9 cellular contexts compared by ENCODE assay signal in the genomic region with DNA sequence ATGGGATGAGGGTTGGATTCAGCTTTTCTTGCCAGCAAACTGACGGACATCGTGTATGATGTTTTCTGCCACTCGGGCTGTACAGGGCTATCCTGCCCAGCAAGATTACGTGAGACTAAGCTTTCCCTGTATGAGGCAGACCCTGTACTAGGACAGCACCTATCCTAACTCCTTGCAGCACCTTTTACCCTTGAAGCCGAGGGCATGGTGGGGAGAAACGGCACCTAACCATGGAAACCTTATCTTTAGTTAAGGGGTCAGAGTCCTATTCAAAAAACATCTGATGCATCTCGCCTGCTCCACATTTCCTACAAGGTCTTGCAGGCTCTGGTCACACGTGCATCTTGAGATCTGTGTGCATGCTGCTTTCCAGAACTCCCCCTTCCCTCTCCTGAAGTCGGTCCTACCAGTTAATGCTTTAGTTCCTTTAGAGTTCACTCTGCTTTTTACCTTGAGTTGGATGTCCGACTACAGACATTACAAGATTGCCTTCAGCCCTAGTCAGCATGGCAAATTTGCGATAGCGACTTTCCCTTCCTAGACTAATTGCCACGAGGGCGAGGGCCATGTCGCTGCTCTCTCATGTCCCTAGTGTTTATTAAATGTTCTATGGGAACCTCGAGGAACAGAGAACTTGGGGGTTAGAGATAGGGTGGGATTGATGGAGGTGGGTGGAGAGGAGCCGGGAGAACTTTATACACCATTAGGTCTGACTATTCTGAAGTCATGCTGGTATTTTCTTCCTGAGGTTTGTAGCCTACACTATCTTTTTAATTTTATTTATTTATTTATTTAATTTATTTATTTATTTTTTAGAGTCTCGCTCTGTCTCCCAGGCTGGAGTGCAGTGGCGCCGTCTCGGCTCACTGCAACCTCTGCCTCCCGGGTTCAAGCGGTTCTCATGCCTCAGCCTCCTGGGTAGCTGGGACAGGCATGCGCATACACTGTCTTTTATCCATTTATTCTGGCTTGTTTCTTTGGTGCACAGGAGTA. TPM values are rescaled to one million over a fixed set of nuclear protein-coding genes. Genes with fewer than 3 reads are reported as not detected.
DNase-seq lines count a peak whose midpoint lies in the region; ATAC-seq, FAIRE-seq and TF ChIP-seq lines count a peak whose summit lies in the region.
"Had no signal": no experiment of that assay in that cellular context is flagged by ENCODE, and none has a peak within 500 bp of the region (broad histone marks: within the 10 kb centered on the region; RNA-seq: fewer than 3 reads in every experiment).

No MANE protein-coding gene starts in this region.

- H3K79me2 ChIP-seq in Karpas-422 (ENCODE audit: low read length): peaks cover 1% of the 10 kb centered on the region

- no peak for DNase-seq in activated naive CD4-positive, alpha-beta T cell treated with anti-CD3 and anti-CD28 coated beads, Interleukin-2, amount 10 ng/mL, durations not matched to agents 7 days and 5 days
- DNase-seq in activated naive CD4-positive, alpha-beta T cell treated with Interleukin-2 at 50 U/mL for 16 hours: no peak
- DNase-seq in Karpas-422 (peak; percentile 68), small intestine (peak; percentile 59), UCSD-AML1 (lab: John Stamatoyannopoulos, UW; ENCODE audit: unreplicated experiment) (no peak), adrenal gland (no peak)
- DNase-seq in activated CD8-positive, alpha-beta memory T cell treated with anti-CD3 and anti-CD28 coated beads, Interleukin-2, amount 10 ng/mL, durations not matched to agents 7 days and 5 days: no peak
- DNase-seq: right cardiac atrium had no signal

- no peak for TF ChIP-seq POLR2A in adrenal gland (IDR thresholded peaks at IDR 0.05)

- H3K36me3 Mint-ChIP-seq in activated naive CD4-positive, alpha-beta T cell treated with anti-CD3 and anti-CD28 coated beads, Interleukin-2, amount 10 ng/mL, durations not matched to agents 7 days and 5 days: peaks cover 42% of the 10 kb centered on the region
- peaks cover 41% of the 10 kb centered on the region for H3K36me3 Mint-ChIP-seq in activated CD8-positive, alpha-beta memory T cell treated with anti-CD3 and anti-CD28 coated beads, Interleukin-2, amount 10 ng/mL, durations not matched to agents 7 days and 5 days

- H3K27ac Mint-ChIP-seq in activated naive CD4-positive, alpha-beta T cell treated with anti-CD3 and anti-CD28 coated beads, Interleukin-2, amount 10 ng/mL, durations not matched to agents 7 days and 5 days: peak overlapping the region; percentile 29
- peak overlapping the region; percentile 41 for H3K27ac Mint-ChIP-seq in activated CD8-positive, alpha-beta memory T cell treated with anti-CD3 and anti-CD28 coated beads, Interleukin-2, amount 10 ng/mL, durations not matched to agents 7 days and 5 days

- no peaks in the 10 kb centered on the region for H3K9me3 Mint-ChIP-seq in activated naive CD4-positive, alpha-beta T cell treated with anti-CD3 and anti-CD28 coated beads, Interleukin-2, amount 10 ng/mL, durations not matched to agents 7 days and 5 days
- H3K9me3 Mint-ChIP-seq in activated CD8-positive, alpha-beta memory T cell treated with anti-CD3 and anti-CD28 coated beads, Interleukin-2, amount 10 ng/mL, durations not matched to agents 7 days and 5 days (ENCODE audit: low read depth): no peaks in the 10 kb centered on the region

- H3K4me1 ChIP-seq in Karpas-422 (ENCODE audit: low read length) (peaks cover 36% of the 10 kb centered on the region), small intestine (ENCODE audit: control insufficient read depth in 2 of 2, insufficient read depth in 1 of 2, low read depth in 1 of 2, low read length in 1 of 2) (no peaks in the 10 kb centered on the region), adrenal gland (replicated peaks in 1 of 2) (peaks cover 0 to 10% of the 10 kb centered on the region in 2 donors)

- CTCF ChIA-PET in activated naive CD4-positive, alpha-beta T cell treated with anti-CD3 and anti-CD28 coated beads, Interleukin-2, amount 10 ng/mL, durations not matched to agents 7 days and 5 days (lab: Charles Lee): no interaction called here
- CTCF ChIA-PET in activated CD8-positive, alpha-beta memory T cell treated with anti-CD3 and anti-CD28 coated beads, Interleukin-2, amount 10 ng/mL, durations not matched to agents 7 days and 5 days (lab: Charles Lee): no interaction called here

- H3K27me3 Mint-ChIP-seq in activated naive CD4-positive, alpha-beta T cell treated with anti-CD3 and anti-CD28 coated beads, Interleukin-2, amount 10 ng/mL, durations not matched to agents 7 days and 5 days: no peaks in the 10 kb centered on the region
- no peaks in the 10 kb centered on the region for H3K27me3 Mint-ChIP-seq in activated CD8-positive, alpha-beta memory T cell treated with anti-CD3 and anti-CD28 coated beads, Interleukin-2, amount 10 ng/mL, durations not matched to agents 7 days and 5 days

- intact Hi-C loops in adrenal gland (cut with DNase I): no loop called here

- H3K36me3 ChIP-seq in Karpas-422 (ENCODE audit: insufficient read depth, low read length) (peaks cover 37% of the 10 kb centered on the region), small intestine (ENCODE audit: control insufficient read depth in 2 of 2, insufficient read depth in 2 of 2, low read length in 2 of 2) (peaks cover 8 to 12% of the 10 kb centered on the region in 2 donors), adrenal gland (replicated peaks in 1 of 2) (peaks cover 0 to 35% of the 10 kb centered on the region in 2 donors)

- no peak overlapping the region for H2AFZ ChIP-seq in Karpas-422 (ENCODE audit: low read length)

- TF ChIP-seq CTCF in adrenal gland (IDR thresholded peaks at IDR 0.05): no peak

- H3K9me2 ChIP-seq in Karpas-422 (replicated peaks; ENCODE audit: insufficient read depth, low read length): no peaks in the 10 kb centered on the region

- H3K27me3 ChIP-seq in Karpas-422 (ENCODE audit: low read length): no peaks in the 10 kb centered on the region
- H3K27me3 ChIP-seq in small intestine (ENCODE audit: control insufficient read depth in 2 of 2, insufficient read depth in 2 of 2, low read length in 2 of 2): no peaks in the 10 kb centered on the region
- H3K27me3 ChIP-seq in adrenal gland: no peaks in the 10 kb centered on the region

- 39 to 60% (median 51%) methylated on average over 24 of the region's 24 CpGs for WGBS in small intestine, 3 donors
- 69 to 72% (median 70%) methylated on average over 24 of the region's 24 CpGs for WGBS in adrenal gland, 4 donors

- peaks cover 58% of the 10 kb centered on the region for H3K4me1 Mint-ChIP-seq in activated naive CD4-positive, alpha-beta T cell treated with anti-CD3 and anti-CD28 coated beads, Interleukin-2, amount 10 ng/mL, durations not matched to agents 7 days and 5 days
- H3K4me1 Mint-ChIP-seq in activated CD8-positive, alpha-beta memory T cell treated with anti-CD3 and anti-CD28 coated beads, Interleukin-2, amount 10 ng/mL, durations not matched to agents 7 days and 5 days: peaks cover 69% of the 10 kb centered on the region

- H3K9me3 ChIP-seq in Karpas-422 (ENCODE audit: low read length): no peaks in the 10 kb centered on the region
- H3K9me3 ChIP-seq in small intestine (ENCODE audit: control insufficient read depth, low read depth): no peaks in the 10 kb centered on the region
- H3K9me3 ChIP-seq in adrenal gland (replicated peaks in 1 of 3): no peaks in the 10 kb centered on the region

- no peak overlapping the region for H3K4me3 ChIP-seq in Karpas-422 (ENCODE audit: low read length)
- no peak overlapping the region for H3K4me3 ChIP-seq in small intestine (ENCODE audit: low read depth in 1 of 2, low read length in 2 of 2)
- H3K4me3 ChIP-seq in adrenal gland: no peak overlapping the region

- ATAC-seq in activated CD8-positive, alpha-beta memory T cell treated with anti-CD3 and anti-CD28 coated beads, Interleukin-2, amount 10 ng/mL, durations not matched to agents 7 days and 5 days: no peak
- no peak for ATAC-seq in HG03108 (IDR thresholded peaks at IDR 0.05; ENCODE audit: unreplicated experiment)

- peaks cover 22% of the 10 kb centered on the region for H4K20me1 ChIP-seq in Karpas-422 (ENCODE audit: insufficient read depth, low read depth, low read length)

- H3K9ac ChIP-seq in Karpas-422 (ENCODE audit: low read length): peak overlapping the region; percentile 34; the same call in 1 of the 2 replicates

- H3K4me3 Mint-ChIP-seq in activated naive CD4-positive, alpha-beta T cell treated with anti-CD3 and anti-CD28 coated beads, Interleukin-2, amount 10 ng/mL, durations not matched to agents 7 days and 5 days: no peak overlapping the region
- no peak overlapping the region for H3K4me3 Mint-ChIP-seq in activated CD8-positive, alpha-beta memory T cell treated with anti-CD3 and anti-CD28 coated beads, Interleukin-2, amount 10 ng/mL, durations not matched to agents 7 days and 5 days

- no peak for FAIRE-seq in small intestine (lab: Jason Lieb, UNC)

- H3K4me2 ChIP-seq in Karpas-422 (ENCODE audit: low read depth, low read length, poor library complexity, severe bottlenecking): peak overlapping the region; percentile 27

- H3K27ac ChIP-seq in Karpas-422 (ENCODE audit: low read length): no peak overlapping the region
- no peak overlapping the region for H3K27ac ChIP-seq in small intestine (ENCODE audit: low read depth in 1 of 2, low read length in 1 of 2)
- H3K27ac ChIP-seq in adrenal gland: no peak overlapping the region

RNA-seq across cellular contexts. Expression of a gene that starts 6.6 kb away (rescaled TPM):
- 897 and 1,159 TPM in 2 replicates for total RNA-seq in Karpas-422 (2014; rRNA removed; shearing (Covaris generic); ENCODE audit: low replicate concordance)
- 1,000 to 10,000 TPM; 1,047 to 1,473 TPM for total RNA-seq in activated CD8-positive, alpha-beta memory T cell treated with anti-CD3 and anti-CD28 coated beads, Interleukin-2, amount 10 ng/mL, durations not matched to agents 7 days and 5 days
- polyA plus RNA-seq in small intestine (100 to 1,000 TPM; 241 to 577 (median 242) TPM), adrenal gland (1,000 to 10,000 TPM in 1 of 3 donors, 100 to 1,000 TPM in 2; 105 to 1,192 (median 145) TPM)
- total RNA-seq in adrenal gland: 100 to 1,000 TPM in 7 of 8 donors, 10 to 100 TPM in 1; 82.4 to 897 (median 260) TPM

RNA-seq across cellular contexts. Expression of a gene that starts 39.4 kb away (rescaled TPM):
- 19.2 and 19.3 TPM in 2 replicates for total RNA-seq in Karpas-422 (2014; rRNA removed; shearing (Covaris generic); ENCODE audit: low replicate concordance)
- 10 to 100 TPM; 17.2 to 17.8 TPM for total RNA-seq in activated CD8-positive, alpha-beta memory T cell treated with anti-CD3 and anti-CD28 coated beads, Interleukin-2, amount 10 ng/mL, durations not matched to agents 7 days and 5 days
- polyA plus RNA-seq in small intestine (1 to 10 TPM in 2 of 3 donors, under 1 TPM in 1; 0.45 to 5.7 (median 3.2) TPM), adrenal gland (10 to 100 TPM; 11.7 to 20.5 (median 19.6) TPM)
- 10 to 100 TPM in 7 of 8 donors, 1 to 10 TPM in 1; 8.3 to 23.8 (median 12.5) TPM for total RNA-seq in adrenal gland

Comparison
In these comparisons a context has a peak if more than half of its experiments do, and no peak if none do; other contexts are left out.
1. DNase-seq: peak in Karpas-422 (single experiment) and small intestine (single experiment); none in activated naive CD4-positive, alpha-beta T cell treated with anti-CD3 and anti-CD28 coated beads, Interleukin-2, amount 10 ng/mL, durations not matched to agents 7 days and 5 days (single experiment), activated naive CD4-positive, alpha-beta T cell treated with Interleukin-2 at 50 U/mL for 16 hours (single experiment), activated CD8-positive, alpha-beta memory T cell treated with anti-CD3 and anti-CD28 coated beads, Interleukin-2, amount 10 ng/mL, durations not matched to agents 7 days and 5 days (single experiment), UCSD-AML1 (single experiment) and adrenal gland (0 of 7).